In genomic region chr20:31602430-31602778, GRCh38 we compare ENCODE assay signal across 10 cellular contexts. TPM values are rescaled to one million over a fixed set of nuclear protein-coding genes. Genes with fewer than 3 reads are reported as not detected.
DNase-seq lines count a peak whose midpoint lies in the region; ATAC-seq and TF ChIP-seq lines count a peak whose summit lies in the region.
"Had no signal": no experiment of that assay in that cellular context is flagged by ENCODE, and none has a peak within 500 bp of the region (broad histone marks: within the 10 kb centered on the region; RNA-seq: fewer than 3 reads in every experiment).

No MANE protein-coding gene starts in this region.

- H3K27ac Mint-ChIP-seq in chondrocyte (ENCODE audit: unreplicated experiment) (peak overlapping the region; percentile 75), natural killer cell (peak overlapping the region; percentile 53 to 74)

- H2AK9ac ChIP-seq in IMR-90 (replicated peaks; ENCODE audit: low read depth, low read length, poor library complexity) = peak overlapping the region; percentile 3

- peak overlapping the region; percentile 39 for H3K27ac ChIP-seq in AG04450 (ENCODE audit: low read depth, low read length)
- peak overlapping the region; percentile 46 for H3K27ac ChIP-seq in IMR-90 (ENCODE audit: insufficient read depth, low read length)
- H3K27ac ChIP-seq: neutrophil had no signal

- peak overlapping the region; percentile 56 for H3K4me2 ChIP-seq in IMR-90 (ENCODE audit: low read depth, low read length)

- H4K91ac ChIP-seq in IMR-90 (ENCODE audit: insufficient read depth, low read depth, low read length) = peak overlapping the region; percentile 36

- in situ Hi-C loops in IMR-90 (cut with MboI; ENCODE audit: low sequenced_read_pairs) = no loop called here

- no peaks in the 10 kb centered on the region for H3K9me1 ChIP-seq in IMR-90 (ENCODE audit: insufficient read depth, low read length)

- dilution Hi-C loops in IMR-90 (cut with HindIII; ENCODE audit: low sequenced_read_pairs, unreplicated experiment) = no loop called here

- peak overlapping the region; percentile 3 to 90; a peak in 3 of 4 replicates for H4K8ac ChIP-seq in IMR-90 (ENCODE audit: low read depth in 2 of 2, low read length in 2 of 2)

- H3K4me3 ChIP-seq in AG04450 (ENCODE audit: low read depth, low read length) (no peak overlapping the region), IMR-90 (ENCODE audit: insufficient read depth, low read depth, low read length) (peak overlapping the region; percentile 1; the same call in 1 of the 2 replicates)

- H3K9me3 Mint-ChIP-seq in chondrocyte (ENCODE audit: low read depth) (no peaks in the 10 kb centered on the region), natural killer cell (no peaks in the 10 kb centered on the region)

- H3K79me1 ChIP-seq in IMR-90 (ENCODE audit: low read depth in 1 of 2, low read length in 2 of 2) = peaks cover 0 to 11% of the 10 kb centered on the region in 2 experiments; a peak in 2 of 4 replicates

- no peak for TF ChIP-seq CTCF in AG04450 (IDR thresholded peaks at IDR 0.05; ENCODE audit: low read depth, low read length)
- TF ChIP-seq CTCF in IMR-90 (conservative IDR thresholded peaks at IDR 0.05; ENCODE audit: low read depth, low read length) = no peak
- TF ChIP-seq CTCF in chondrocyte (IDR thresholded peaks at IDR 0.05) = no peak
- TF ChIP-seq CTCF in natural killer cell (IDR thresholded peaks at IDR 0.05) = no peak

- H2AK5ac ChIP-seq in IMR-90 (ENCODE audit: low read depth, low read length) = peak overlapping the region; percentile 48

- peaks cover 13% of the 10 kb centered on the region for H3K4me1 ChIP-seq in IMR-90 (ENCODE audit: control insufficient read depth, insufficient read depth, low read length)

- H2BK5ac ChIP-seq in IMR-90 (ENCODE audit: low read depth, low read length, poor library complexity, severe bottlenecking) = peak overlapping the region; percentile 62

- peak overlapping the region; percentile 89 for H3K23ac ChIP-seq in IMR-90 (ENCODE audit: low read depth, low read length)

- no peak for ATAC-seq in IMR-90 (ENCODE audit: low read depth)
- ATAC-seq in natural killer cell = no peak

- no peak overlapping the region for H2AFZ ChIP-seq in IMR-90 (replicated peaks; ENCODE audit: low read length, poor library complexity)

- H3K9me3 ChIP-seq in AG04450 (ENCODE audit: control insufficient read depth, insufficient read depth, low read length) (no peaks in the 10 kb centered on the region; the same call in 1 of the 2 replicates), IMR-90 (ENCODE audit: control insufficient read depth, insufficient read depth, low read length) (no peaks in the 10 kb centered on the region)
- H3K9me3 ChIP-seq: neutrophil had no signal

- H3K27me3 Mint-ChIP-seq in chondrocyte (ENCODE audit: low read depth) (no peaks in the 10 kb centered on the region), natural killer cell (ENCODE audit: low read depth in 2 of 2) (peaks cover 13 to 25% of the 10 kb centered on the region in 2 donors)

- H3K14ac ChIP-seq in IMR-90 (replicated peaks; ENCODE audit: low read depth, low read length) = 0 out of 2 replicates have a peak overlapping the region, but pooled peaks have one; percentile 20

- peak overlapping the region; percentile 3; the same call in 1 of the 2 replicates for H3K9ac ChIP-seq in IMR-90 (ENCODE audit: low read depth, low read length)

- H2BK15ac ChIP-seq in IMR-90 (ENCODE audit: low read depth, low read length) = peak overlapping the region; percentile 77; the same call in 1 of the 3 replicates

- no peak for DNase-seq in AG04450 (ENCODE audit: low read depth, low spot score)
- DNase-seq in IMR-90 = no peak
- no peak for DNase-seq in chondrocyte (ENCODE audit: low spot score)
- no peak for DNase-seq in natural killer cell
- DNase-seq in SW 1271 (lab: John Stamatoyannopoulos, UW) = no peak
- DNase-seq in NAMALWA (ENCODE audit: low spot score) = no peak
- DNase-seq in HEK293T (ENCODE audit: extremely low spot score) = no peak
- no peak for DNase-seq in NCI-H446 (lab: John Stamatoyannopoulos, UW)

- peak overlapping the region; percentile 90 for H2BK20ac ChIP-seq in IMR-90 (ENCODE audit: low read depth, low read length)

- H3K4me1 Mint-ChIP-seq in chondrocyte (ENCODE audit: low read depth) (peaks cover 45% of the 10 kb centered on the region), natural killer cell (peaks cover 28 to 33% of the 10 kb centered on the region in 2 donors)

- peak overlapping the region; percentile 14; the same call in 1 of the 2 replicates for H3K18ac ChIP-seq in IMR-90 (ENCODE audit: low read depth, low read length)

- H3K4me3 Mint-ChIP-seq in chondrocyte (ENCODE audit: unreplicated experiment) = no peak overlapping the region
- H3K4me3 Mint-ChIP-seq in natural killer cell = peak overlapping the region; percentile 40

- H3K36me3 Mint-ChIP-seq in chondrocyte (ENCODE audit: low read depth) = no peaks in the 10 kb centered on the region
- no peaks in the 10 kb centered on the region for H3K36me3 Mint-ChIP-seq in natural killer cell

- intact Hi-C loops in IMR-90 (cut with micrococcal nuclease) = no loop called here
- intact Hi-C loops in natural killer cell (cut with micrococcal nuclease) = no loop called here

- H3K27me3 ChIP-seq in AG04450 (ENCODE audit: control insufficient read depth, insufficient read depth, low read length) = no peaks in the 10 kb centered on the region
- no peaks in the 10 kb centered on the region for H3K27me3 ChIP-seq in IMR-90 (ENCODE audit: control insufficient read depth, insufficient read depth, low read length)

- TF ChIP-seq POLR2A in IMR-90 (IDR thresholded peaks at IDR 0.05; ENCODE audit: low read depth, low read length) = no peak

- CTCF ChIA-PET in AG04450 (lab: Charles Lee) = interaction anchor here (0.5 to 17.7 kb wide), 4 partner anchors 11 to 121 kb away, joined by 3 to 1107 read pairs (median 12); no protein-coding TSS in a partner anchor
- CTCF ChIA-PET in IMR-90 (lab: Yijun Ruan, JAX) = interaction anchor here (0.7 to 2.5 kb wide), 4 partner anchors 10 to 39 kb away, joined by 3 to 12 read pairs (median 6); no protein-coding TSS in a partner anchor
- CTCF ChIA-PET in HEK293T (lab: Yijun Ruan, JAX) = interaction anchor here (0.8 to 2.4 kb wide), 6 partner anchors 10 to 45 kb away, joined by 3 to 20 read pairs (median 4); no protein-coding TSS in a partner anchor

- H4K20me1 ChIP-seq in IMR-90 (ENCODE audit: insufficient read depth, low read length) = peaks cover 18% of the 10 kb centered on the region

- H3K36me3 ChIP-seq in IMR-90 (ENCODE audit: control insufficient read depth, insufficient read depth, low read length) = peaks cover 1% of the 10 kb centered on the region; the same call in 1 of the 2 replicates
- H3K36me3 ChIP-seq: neutrophil had no signal

- no peak overlapping the region; the same call in 1 of the 2 replicates for H4K5ac ChIP-seq in IMR-90 (ENCODE audit: low read depth, low read length)

- no peak for TF ChIP-seq RAD21 in IMR-90 (IDR thresholded peaks at IDR 0.05; ENCODE audit: low read length)

- BruUV-seq in IMR-90 (replicated peaks; lab: Mats Ljungman, UMichigan) = no TSS peak

- POLR2A ChIA-PET in AG04450 (lab: Yijun Ruan, JAX) (interaction anchor here (0.9 to 7.0 kb wide), 2 partner anchors 9 to 29 kb away, joined by 4 to 131 read pairs; no protein-coding TSS in a partner anchor), IMR-90 (lab: Charles Lee; ENCODE audit: unreplicated experiment) (no interaction called here), HEK293T (lab: Yijun Ruan, JAX) (interaction anchor here (1.0 to 12.0 kb wide), 2 partner anchors 10 to 32 kb away, joined by 3 to 260 read pairs; no protein-coding TSS in a partner anchor)

- H3K56ac ChIP-seq in IMR-90 (ENCODE audit: extremely low read depth, insufficient read depth, low read length) = peak overlapping the region; percentile 42

- WGBS in IMR-90 (ENCODE audit: extremely low coverage in 2 of 2, insufficient read length in 1 of 2), 2 experiments = no CpG with 5 or more reads among the region's 4 CpGs

- H3K4ac ChIP-seq in IMR-90 (ENCODE audit: low read depth, low read length) = peak overlapping the region; percentile 81

- H2BK120ac ChIP-seq in IMR-90 (ENCODE audit: low read depth, low read length) = peak overlapping the region; percentile 90

TF ChIP-seq in IMR-90, 13 proteins besides CTCF, POLR2A, EP300 and RAD21 (continues in another document):
- no peak for TF ChIP-seq SMC3 (IDR thresholded peaks at IDR 0.05; ENCODE audit: low read depth, low read length)

TF ChIP-seq in HEK293T, 16 proteins besides CTCF, POLR2A, EP300 and RAD21 (continues in another document):
- TF ChIP-seq FOXK2 (IDR thresholded peaks at IDR 0.05) = no peak
- no peak for TF ChIP-seq PKNOX1 (IDR thresholded peaks at IDR 0.05)
- TF ChIP-seq SP1 (IDR thresholded peaks at IDR 0.05) = no peak
- TF ChIP-seq TARDBP (IDR thresholded peaks at IDR 0.05) = no peak
- TF ChIP-seq ARNT (IDR thresholded peaks at IDR 0.05) = no peak
- TF ChIP-seq SUZ12 (IDR thresholded peaks at IDR 0.05) = no peak
- no peak for TF ChIP-seq CTBP1 (IDR thresholded peaks at IDR 0.05; ENCODE audit: borderline replicate concordance)
- TF ChIP-seq HDGF (IDR thresholded peaks at IDR 0.05; ENCODE audit: borderline replicate concordance) = no peak
- no peak for TF ChIP-seq L3MBTL2 (conservative IDR thresholded peaks at IDR 0.05)

RNA-seq across cellular contexts. Expression of gene ID1, which starts 2.7 kb away (rescaled TPM):
- polyA plus RNA-seq in AG04450 (2011; rRNA removed) = 7.8 and 11.1 TPM in 2 replicates
- polyA minus RNA-seq in AG04450 (2011; rRNA and poly(A)+ RNA removed) = 7.1 and 9.5 TPM in 2 replicates
- 174 and 186 TPM in 2 replicates for total RNA-seq in IMR-90 (2012; rRNA removed)
- polyA plus RNA-seq in IMR-90 (2012; rRNA removed) = 148 and 156 TPM in 2 replicates
- polyA plus RNA-seq in IMR-90 (2012; cell fraction: cytosol; rRNA removed) = 283 and 402 TPM in 2 replicates
- 740 and 930 TPM in 2 replicates for polyA plus RNA-seq in IMR-90 (2012; cell fraction: nucleus; rRNA removed; ENCODE audit: low replicate concordance)
- total RNA-seq in chondrocyte = 7.7 to 73.7 TPM (median 9.0 TPM) in 3 replicates
- 10 to 100 TPM in 1 of 3 donors, 1 to 10 TPM in 2; 5.6 to 10.1 (median 6.4) TPM for total RNA-seq in natural killer cell

RNA-seq across cellular contexts. Expression of gene COX4I2, which starts 35.3 kb away (rescaled TPM):
- polyA plus RNA-seq in AG04450 (2011; rRNA removed) (not detected in 2 replicates), IMR-90 (2012; rRNA removed) (not detected in 2 replicates)
- not detected in 2 replicates for polyA minus RNA-seq in AG04450 (2011; rRNA and poly(A)+ RNA removed)
- total RNA-seq in IMR-90 (2012; rRNA removed) (not detected in 2 replicates), chondrocyte (not detected in 3 replicates), natural killer cell (not detected)
- polyA plus RNA-seq in IMR-90 (2012; cell fraction: cytosol; rRNA removed) = not detected in 2 replicates
- polyA plus RNA-seq in IMR-90 (2012; cell fraction: nucleus; rRNA removed; ENCODE audit: low replicate concordance) = not detected in 2 replicates
- total RNA-seq: T-helper 1 cell treated with Interleukin-12 subunit alpha and Interleukin-12 subunit beta and Interleukin-4 antibody, amounts not matched to agents 30 ng/mL and 1 ng/mL, for 36 hours had no signal
